ENCODE assay signal across 25 cellular contexts in genomic region chrX:34299451-34299967, GRCh38.
DNase-seq lines count a peak whose midpoint lies in the region; ATAC-seq and TF ChIP-seq lines count a peak whose summit lies in the region.
"Had no signal": no experiment of that assay in that cellular context is flagged by ENCODE, and none has a peak within 500 bp of the region (broad histone marks: within the 10 kb centered on the region; RNA-seq: fewer than 3 reads in every experiment).

No MANE protein-coding gene starts in this region.

- TF ChIP-seq CTCF in NB4 (IDR thresholded peaks at IDR 0.05; ENCODE audit: low read depth, low read length), result no peak

- H2BK5ac ChIP-seq in mesendoderm (ENCODE audit: low read length), result no peak overlapping the region

- H3K4me2 ChIP-seq in mesendoderm (ENCODE audit: low read length), result no peak overlapping the region
- H3K4me2 ChIP-seq: KMS-11, PC-9, SK-N-SH had no signal

- H3K9ac ChIP-seq in mesendoderm (ENCODE audit: low read length), result no peak overlapping the region
- H3K9ac ChIP-seq: KMS-11, SK-N-SH had no signal

- no peaks in the 10 kb centered on the region for H3K27me3 Mint-ChIP-seq in naive thymus-derived CD8-positive, alpha-beta T cell

- no peak for ATAC-seq in HG03354 (IDR thresholded peaks at IDR 0.05; ENCODE audit: poor library complexity, severe bottlenecking, unreplicated experiment)
- ATAC-seq in naive thymus-derived CD8-positive, alpha-beta T cell, result no peak

- H3K27ac Mint-ChIP-seq in naive thymus-derived CD8-positive, alpha-beta T cell, result no peak overlapping the region
- H3K27ac Mint-ChIP-seq: H9 had no signal

- no peak for TF ChIP-seq POLR2A in NB4 (IDR thresholded peaks at IDR 0.05; ENCODE audit: extremely low read depth, insufficient read length)

- peak; percentile 4 for DNase-seq in NCI-H82 (lab: John Stamatoyannopoulos, UW)
- no peak for DNase-seq in NCI-H82 treated with DMSO at 0.1 percent for 48 hours (lab: John Stamatoyannopoulos, UW; ENCODE audit: unreplicated experiment)
- peak; percentile 60 for DNase-seq in NB4 (ENCODE audit: low read depth)
- peak; percentile 80 for DNase-seq in SKM-1 treated with dmso at 0.1 percent for 144 hours (lab: John Stamatoyannopoulos, UW; ENCODE audit: unreplicated experiment)
- peak; percentile 75 for DNase-seq in mesendoderm
- no peak for DNase-seq in stimulated activated CD4-positive, alpha-beta T cell treated with anti-CD3 and anti-CD28 coated beads, Interleukin-4, amount 100 ng/mL, for 1 hour
- no peak for DNase-seq in naive thymus-derived CD8-positive, alpha-beta T cell
- DNase-seq: DMS53; GDM1; H9; IMR-90; NCI-H1092; NCI-H1436; NCI-H187 treated with DMSO at 0.1 percent for 48 hours; NCI-H2107; NK-92 treated with Interleukin-12 subunit alpha and Interleukin-12 subunit beta, amount 100 ng/mL, for 24 hours; PC-9; RPMI8226; SHP77; SK-N-SH; T-helper 9 cell had no signal

- no peaks in the 10 kb centered on the region for H3K36me3 ChIP-seq in mesendoderm (ENCODE audit: control insufficient read depth, insufficient read depth, low read length)

- H3K4ac ChIP-seq in mesendoderm (ENCODE audit: low read depth, low read length), result no peak overlapping the region

- no peak overlapping the region for H3K4me3 Mint-ChIP-seq in naive thymus-derived CD8-positive, alpha-beta T cell
- H3K4me3 Mint-ChIP-seq: H9 had no signal

- H3K4me3 ChIP-seq in NB4 (ENCODE audit: low read depth, low read length) (no peak overlapping the region), mesendoderm (ENCODE audit: low read length) (no peak overlapping the region)
- H3K4me3 ChIP-seq: PC-9 had no signal

- H3K4me1 Mint-ChIP-seq in naive thymus-derived CD8-positive, alpha-beta T cell, result no peaks in the 10 kb centered on the region

- H2BK120ac ChIP-seq in mesendoderm (ENCODE audit: low read depth, low read length), result no peak overlapping the region

- no peak overlapping the region for H2AK5ac ChIP-seq in mesendoderm (ENCODE audit: low read length)

- no peak overlapping the region for H3K56ac ChIP-seq in mesendoderm (ENCODE audit: low read length)

- no peaks in the 10 kb centered on the region for H3K79me1 ChIP-seq in mesendoderm (ENCODE audit: low read length)

- H3K79me2 ChIP-seq in mesendoderm (ENCODE audit: control insufficient read depth, insufficient read depth, low read length), result no peaks in the 10 kb centered on the region

- POLR2A ChIA-PET in naive thymus-derived CD8-positive, alpha-beta T cell (lab: Charles Lee), result no interaction called here

- H3K36me3 Mint-ChIP-seq in naive thymus-derived CD8-positive, alpha-beta T cell, result no peaks in the 10 kb centered on the region

- H4K5ac ChIP-seq in mesendoderm (ENCODE audit: low read length), result no peak overlapping the region

- no peak overlapping the region for H2BK15ac ChIP-seq in mesendoderm (replicated peaks; ENCODE audit: low read depth)

- H3K23ac ChIP-seq in mesendoderm (ENCODE audit: low read length), result no peak overlapping the region

- H3K9me3 Mint-ChIP-seq in naive thymus-derived CD8-positive, alpha-beta T cell, result peaks cover 0 to 8% (median 0%) of the 10 kb centered on the region in 9 donors

- H3K4me1 ChIP-seq in mesendoderm (ENCODE audit: control insufficient read depth, low read depth, low read length), result no peaks in the 10 kb centered on the region

- no CpG with 5 or more reads among the region's 2 CpGs for WGBS in mesendoderm (ENCODE audit: extremely low coverage, insufficient coverage, low lambda C conversion rate)

- no peak overlapping the region for H3K27ac ChIP-seq in mesendoderm (ENCODE audit: low read depth, low read length)
- H3K27ac ChIP-seq: 22Rv1, C4-2B, KMS-11, PC-9 had no signal

- H3K27me3 ChIP-seq in mesendoderm (ENCODE audit: insufficient read depth, low read length, poor library complexity), result no peaks in the 10 kb centered on the region

- H4K8ac ChIP-seq in mesendoderm (ENCODE audit: low read depth, low read length), result no peak overlapping the region

- H3K18ac ChIP-seq in mesendoderm (ENCODE audit: low read length), result no peak overlapping the region

Comparison
In these comparisons a context has a peak if more than half of its experiments do, and no peak if none do; other contexts are left out.
1. DNase-seq: peak in NCI-H82 (single experiment), NB4 (single experiment), SKM-1 treated with dmso at 0.1 percent for 144 hours (single experiment) and mesendoderm (single experiment); none in NCI-H82 treated with DMSO at 0.1 percent for 48 hours (single experiment), stimulated activated CD4-positive, alpha-beta T cell treated with anti-CD3 and anti-CD28 coated beads, Interleukin-4, amount 100 ng/mL, for 1 hour (single experiment) and naive thymus-derived CD8-positive, alpha-beta T cell (0 of 10).